12 cellular contexts compared by ENCODE assay signal in genomic region chr9:92952861-92953620, GRCh38. TPM values are rescaled to one million over a fixed set of nuclear protein-coding genes. Genes with fewer than 3 reads are reported as not detected.
DNase-seq lines count a peak whose midpoint lies in the region; FAIRE-seq and TF ChIP-seq lines count a peak whose summit lies in the region.
"Had no signal": no experiment of that assay in that cellular context is flagged by ENCODE, and none has a peak within 500 bp of the region (broad histone marks: within the 10 kb centered on the region; RNA-seq: fewer than 3 reads in every experiment).

No MANE protein-coding gene starts in this region.

- no peaks in the 10 kb centered on the region for H3K36me3 ChIP-seq in kidney (ENCODE audit: control insufficient read depth in 1 of 2, insufficient read depth in 2 of 2, low read length in 2 of 2)

- peaks cover 32 to 48% of the 10 kb centered on the region in 2 donors for H3K4me1 Mint-ChIP-seq in immature natural killer cell

- no peak overlapping the region for H3K27ac ChIP-seq in kidney (ENCODE audit: low read depth in 2 of 2, low read length in 2 of 2)

- DNase-seq in COR-L47 (lab: John Stamatoyannopoulos, UW) (peak; percentile 71), NCI-H1092 treated with DMSO at 0.1 percent for 48 hours (lab: John Stamatoyannopoulos, UW) (peak; percentile 97), SHP77 (lab: John Stamatoyannopoulos, UW) (peak; percentile 70 to 74), immature natural killer cell (no peak), kidney (no peak), anterior cingulate cortex (lab: John Stamatoyannopoulos, UW) (no peak), occipital lobe (lab: John Stamatoyannopoulos, UW) (no peak)
- DNase-seq in activated CD4-positive, CD25-positive, alpha-beta regulatory T cell (lab: John Stamatoyannopoulos, UW), result no peak
- DNase-seq: DMS 273 treated with DMSO at 0.1 percent for 48 hours, SW 1271 had no signal

- no peak for FAIRE-seq in kidney (lab: Jason Lieb, UNC)
- FAIRE-seq: K562 had no signal

- H3K4me3 ChIP-seq in kidney (ENCODE audit: low read length in 2 of 2), result no peak overlapping the region
- H3K4me3 ChIP-seq: K562 had no signal

- H3K4me3 Mint-ChIP-seq in immature natural killer cell, result peak overlapping the region in 4 of 5 donors; percentile 80 to 92 (median 88)

- TF ChIP-seq CTCF in kidney (IDR thresholded peaks at IDR 0.05; ENCODE audit: borderline replicate concordance, extremely low read depth, insufficient read depth), result no peak

- peak overlapping the region in 4 of 6 donors; percentile 83 to 95 (median 92) for H3K27ac Mint-ChIP-seq in immature natural killer cell

- H3K4me1 ChIP-seq in kidney (ENCODE audit: control insufficient read depth in 1 of 2, insufficient read depth in 1 of 2, low read depth in 1 of 2, low read length in 2 of 2), result no peaks in the 10 kb centered on the region

- H3K9me3 Mint-ChIP-seq in immature natural killer cell, result no peaks in the 10 kb centered on the region

- no peaks in the 10 kb centered on the region for H3K36me3 Mint-ChIP-seq in immature natural killer cell

- no peak overlapping the region for H3K9ac ChIP-seq in kidney (ENCODE audit: low read length in 2 of 2)

- H3K27me3 Mint-ChIP-seq in immature natural killer cell (ENCODE audit: low read depth in 3 of 3), result peaks cover 5 to 16% (median 10%) of the 10 kb centered on the region in 3 donors

- intact Hi-C loops in kidney (cut with DNase I), result no loop called here

- H3K9me3 ChIP-seq in kidney (ENCODE audit: control insufficient read depth in 1 of 2, low read length in 2 of 2), result no peaks in the 10 kb centered on the region

RNA-seq across cellular contexts. Expression of gene FGD3, which starts 5.7 kb away (rescaled TPM):
- polyA plus RNA-seq in immature natural killer cell (100 to 1,000 TPM in 1 of 3 donors, 10 to 100 TPM in 2; 46.9 to 137 (median 57.0) TPM), kidney (ENCODE audit: insufficient read depth, low read depth, low replicate concordance) (7.4 TPM)
- total RNA-seq in kidney (12.1 TPM), occipital lobe (14.2 TPM)
- total RNA-seq: fibroblast of villous mesenchyme had no signal

Comparison
In these comparisons a context has a peak if more than half of its experiments do, and no peak if none do; other contexts are left out.
1. DNase-seq: peak in COR-L47 (single experiment), NCI-H1092 treated with DMSO at 0.1 percent for 48 hours (single experiment) and SHP77 (2 of 2); none in immature natural killer cell (0 of 3), kidney (single experiment), anterior cingulate cortex (0 of 58), activated CD4-positive, CD25-positive, alpha-beta regulatory T cell (0 of 4) and occipital lobe (single experiment).